ENCODE assay signal across 32 cellular contexts in the genomic region with DNA sequence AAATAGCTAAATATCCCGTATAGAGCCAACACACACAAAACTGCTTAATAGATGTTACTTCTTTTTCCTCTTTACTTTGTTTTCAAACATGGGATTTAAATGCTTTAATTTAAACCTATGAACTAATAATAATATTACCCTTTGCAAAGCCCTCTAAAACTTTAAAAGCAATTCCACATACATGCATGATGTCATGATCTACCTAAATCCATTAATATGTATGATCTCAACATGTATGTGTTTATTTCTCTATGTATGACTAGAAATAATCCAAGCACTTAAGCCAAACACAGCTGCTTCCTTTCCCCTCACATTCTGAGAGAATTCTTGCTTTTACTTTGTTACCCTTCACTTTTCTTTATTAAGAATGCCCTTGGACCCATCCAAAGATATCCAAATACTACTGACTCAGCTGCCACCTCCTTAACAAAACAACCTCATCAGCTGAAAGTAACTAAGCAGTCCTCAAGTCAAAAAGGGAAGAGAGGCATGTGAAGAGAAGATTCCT.
"Had no signal": no experiment of that assay in that cellular context is flagged by ENCODE, and none has a peak within 500 bp of the region (broad histone marks: within the 10 kb centered on the region; RNA-seq: fewer than 3 reads in every experiment).

No MANE protein-coding gene starts in this region.

- H3K9me3 ChIP-seq: MG63 had no signal

- H3K27me3 ChIP-seq: brain microvascular endothelial cell, MG63 had no signal

- H3K9me3 Mint-ChIP-seq: activated CD4-positive, alpha-beta T cell treated with anti-CD3 and anti-CD28 coated beads, Interleukin-2, amount 10 ng/mL, durations not matched to agents 24 days and 14 days; activated CD8-positive, alpha-beta T cell treated with anti-CD3 and anti-CD28 coated beads for 36 hours; activated T-cell treated with anti-CD3 and anti-CD28 coated beads, Interleukin-2, amount 50 U/mL, for 72 hours; activated T-helper 17 cell treated with anti-CD3 and anti-CD28 coated beads, Interleukin-2, amount 50 U/mL, for 72 hours had no signal

- H3K27me3 Mint-ChIP-seq: activated CD4-positive, alpha-beta T cell treated with anti-CD3 and anti-CD28 coated beads, Interleukin-2, amount 10 ng/mL, durations not matched to agents 24 days and 14 days; activated CD8-positive, alpha-beta T cell treated with anti-CD3 and anti-CD28 coated beads for 36 hours; activated naive CD8-positive, alpha-beta T cell treated with anti-CD3 and anti-CD28 coated beads for 36 hours; activated T-helper 17 cell treated with anti-CD3 and anti-CD28 coated beads, Interleukin-2, amount 50 U/mL, for 72 hours had no signal

- H2AFZ ChIP-seq: PC-9 had no signal

- H3K4me3 ChIP-seq: MG63, PC-9 had no signal

- H3K36me3 ChIP-seq: brain microvascular endothelial cell, MG63 had no signal

- ATAC-seq: activated CD8-positive, alpha-beta T cell treated with anti-CD3 and anti-CD28 coated beads for 36 hours; activated T-cell treated with anti-CD3 and anti-CD28 coated beads, Interleukin-2, amount 50 U/mL, for 72 hours; activated T-helper 17 cell treated with anti-CD3 and anti-CD28 coated beads, Interleukin-2, amount 50 U/mL, for 72 hours had no signal

- H3K4me2 ChIP-seq: PC-9 had no signal

- H3K27ac Mint-ChIP-seq: activated CD4-positive, alpha-beta T cell treated with anti-CD3 and anti-CD28 coated beads, Interleukin-2, amount 10 ng/mL, durations not matched to agents 24 days and 14 days; activated CD8-positive, alpha-beta T cell treated with anti-CD3 and anti-CD28 coated beads for 36 hours; activated naive CD8-positive, alpha-beta T cell treated with anti-CD3 and anti-CD28 coated beads for 36 hours; activated T-cell treated with anti-CD3 and anti-CD28 coated beads, Interleukin-2, amount 50 U/mL, for 72 hours; activated T-helper 17 cell treated with anti-CD3 and anti-CD28 coated beads, Interleukin-2, amount 50 U/mL, for 72 hours had no signal

- H3K4me1 Mint-ChIP-seq: activated CD4-positive, alpha-beta T cell treated with anti-CD3 and anti-CD28 coated beads, Interleukin-2, amount 10 ng/mL, durations not matched to agents 24 days and 14 days; activated naive CD8-positive, alpha-beta T cell treated with anti-CD3 and anti-CD28 coated beads for 36 hours had no signal

- H3K27ac ChIP-seq: brain microvascular endothelial cell, PC-9 had no signal

- H3K4me3 Mint-ChIP-seq: activated CD4-positive, alpha-beta T cell treated with anti-CD3 and anti-CD28 coated beads, Interleukin-2, amount 10 ng/mL, durations not matched to agents 24 days and 14 days; activated CD8-positive, alpha-beta T cell treated with anti-CD3 and anti-CD28 coated beads for 36 hours; activated naive CD8-positive, alpha-beta T cell treated with anti-CD3 and anti-CD28 coated beads for 36 hours; activated T-cell treated with anti-CD3 and anti-CD28 coated beads, Interleukin-2, amount 50 U/mL, for 72 hours; activated T-helper 17 cell treated with anti-CD3 and anti-CD28 coated beads, Interleukin-2, amount 50 U/mL, for 72 hours had no signal

- DNase-seq: activated CD4-positive, alpha-beta T cell treated with anti-CD3 and anti-CD28 coated beads, Interleukin-2, amount 10 ng/mL, durations not matched to agents 24 days and 14 days; activated CD4-positive, alpha-beta T cell treated with anti-CD3 and anti-CD28 coated beads, Interleukin-2, amount 50 U/mL, for 4 hours; activated CD8-positive, alpha-beta T cell treated with anti-CD3 and anti-CD28 coated beads for 36 hours; activated effector memory CD4-positive, alpha-beta T cell treated with anti-CD3 and anti-CD28 coated beads, Interleukin-2, amount 50 U/mL, for 16 hours; activated naive CD4-positive, alpha-beta T cell; activated naive CD4-positive, alpha-beta T cell treated with anti-CD3 and anti-CD28 coated beads, Interleukin-2, amount 50 U/mL, for 16 hours; activated naive CD8-positive, alpha-beta T cell treated with anti-CD3 and anti-CD28 coated beads for 36 hours; activated T-cell treated with anti-CD3 and anti-CD28 coated beads, Interleukin-2, amount 50 U/mL, for 1 hour; activated T-cell treated with anti-CD3 and anti-CD28 coated beads, Interleukin-2, amount 50 U/mL, for 72 hours; amniotic stem cell; aorta; brain microvascular endothelial cell; central memory CD4-positive, alpha-beta T cell; Kasumi-1; KG1; MG63; MV-4-11; NCI-H1092; NCI-H1436 treated with DMSO at 0.1 percent for 48 hours; NCI-H1694 treated with DMSO at 0.1 percent for 48 hours; NCI-H2029; NCI-H2171; NCI-H510A; NCI-H526; NCI-H748 treated with DMSO at 0.1 percent for 48 hours; PC-9; Right ventricle myocardium superior; SW 1271; T-helper 1 cell; T-helper 2 cell; T1000 had no signal
